9 cellular contexts compared by ENCODE assay signal in the genomic region with DNA sequence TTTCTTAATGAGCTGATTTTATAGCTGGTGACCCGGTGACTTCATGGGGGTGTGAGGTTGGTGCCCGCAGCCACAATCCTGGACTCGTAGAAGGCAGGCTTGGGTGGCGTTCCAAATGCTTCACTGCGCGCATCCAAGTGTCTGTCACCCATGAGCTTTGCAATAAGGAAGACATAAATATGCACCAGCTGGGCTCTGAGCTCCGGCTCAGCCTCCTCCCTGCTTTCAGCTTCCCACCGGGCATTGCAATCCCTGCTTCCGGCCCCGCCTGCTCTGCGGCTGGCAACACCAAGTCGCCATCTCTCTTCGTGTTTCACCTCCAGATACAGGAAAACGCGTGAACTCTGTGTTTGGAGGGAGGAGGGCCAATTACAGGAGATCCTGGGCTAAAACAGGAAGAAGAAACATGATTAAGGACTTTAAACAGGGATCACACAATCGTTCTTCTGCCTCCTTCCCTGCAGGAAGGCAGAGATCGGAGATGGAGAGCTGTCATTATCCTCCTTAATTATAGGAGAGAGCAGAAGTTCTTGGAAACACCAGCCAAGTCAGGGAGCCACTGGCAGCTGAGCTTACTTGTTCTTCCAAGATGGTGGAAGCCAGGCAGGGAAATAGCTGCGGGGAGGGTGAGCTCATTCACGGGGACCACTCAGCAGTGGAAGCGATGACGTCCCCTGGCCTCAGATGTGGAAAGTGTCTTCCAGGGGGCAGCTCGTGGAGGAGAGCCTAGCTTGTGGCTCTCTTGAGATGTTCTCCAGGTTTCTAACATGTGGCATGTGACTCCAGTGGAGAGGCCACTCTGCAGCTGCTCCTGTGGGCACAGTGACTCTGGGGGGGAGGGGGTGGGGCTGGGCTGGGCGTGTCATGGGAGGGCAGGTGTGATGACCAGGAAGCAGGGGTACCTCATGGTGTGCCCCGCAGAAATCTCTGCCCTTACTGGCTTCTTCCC.
DNase-seq lines count a peak whose midpoint lies in the region; ATAC-seq and TF ChIP-seq lines count a peak whose summit lies in the region.
"Had no signal": no experiment of that assay in that cellular context is flagged by ENCODE, and none has a peak within 500 bp of the region (broad histone marks: within the 10 kb centered on the region; RNA-seq: fewer than 3 reads in every experiment).

No MANE protein-coding gene starts in this region.

- DNase-seq in body of pancreas = no peak
- peak in 8 of 10 donors; percentile 58 to 96 (median 74) for DNase-seq in posterior cingulate gyrus
- DNase-seq in sigmoid colon = no peak
- DNase-seq in putamen (ENCODE audit: low spot score) = no peak
- DNase-seq in NAMALWA (ENCODE audit: low spot score) = no peak
- DNase-seq in sciatic nerve (ENCODE audit: low spot score) = no peak

- ATAC-seq in GM18867 (IDR thresholded peaks at IDR 0.05; ENCODE audit: unreplicated experiment) (peak; percentile 34), HG03354 (IDR thresholded peaks at IDR 0.05; ENCODE audit: poor library complexity, severe bottlenecking, unreplicated experiment) (peak; percentile 38), body of pancreas (no peak), sciatic nerve (no peak)
- ATAC-seq: SK-N-SH treated with all-trans-retinoic acid at 6 μM for 48 hours had no signal

- intact Hi-C loops in body of pancreas (cut with DNase I) (no loop called here), posterior cingulate gyrus (cut with DNase I) (no loop called here), sigmoid colon (cut with DNase I) (no loop called here), sciatic nerve (cut with DNase I) (no loop called here)

- WGBS in body of pancreas, 2 donors = 83 to 90% methylated on average over 18 to 24 of the region's 24 CpGs
- 30 to 79% methylated on average over 24 of the region's 24 CpGs for WGBS in sigmoid colon, 2 donors

- H3K9me3 ChIP-seq in body of pancreas (no peaks in the 10 kb centered on the region), sigmoid colon (no peaks in the 10 kb centered on the region)

- TF ChIP-seq CTCF in body of pancreas (IDR thresholded peaks at IDR 0.05) (no peak), sigmoid colon (IDR thresholded peaks at IDR 0.05) (no peak)

- TF ChIP-seq POLR2A in body of pancreas (IDR thresholded peaks at IDR 0.05) (no peak), sigmoid colon (IDR thresholded peaks at IDR 0.05) (no peak)

- H3K27ac ChIP-seq in body of pancreas (peak overlapping the region; percentile 61 to 67 (median 63)), sigmoid colon (peak overlapping the region in 1 of 4 donors; percentile 58)

- H3K4me3 ChIP-seq in body of pancreas = no peak overlapping the region
- H3K4me3 ChIP-seq in sigmoid colon = no peak overlapping the region

- H3K4me1 ChIP-seq in body of pancreas = peaks cover 32% of the 10 kb centered on the region
- H3K4me1 ChIP-seq in sigmoid colon = peaks cover 0 to 14% (median 2%) of the 10 kb centered on the region in 4 donors

- TF ChIP-seq EP300 in sigmoid colon (IDR thresholded peaks at IDR 0.05) = no peak

- H3K27me3 ChIP-seq in body of pancreas (no peaks in the 10 kb centered on the region), sigmoid colon (no peaks in the 10 kb centered on the region)

- H3K36me3 ChIP-seq in body of pancreas (replicated peaks in 1 of 2; ENCODE audit: insufficient read depth in 1 of 2, low read depth in 2 of 2) (no peaks in the 10 kb centered on the region), sigmoid colon (no peaks in the 10 kb centered on the region)

Comparison
In these comparisons a context has a peak if more than half of its experiments do, and no peak if none do; other contexts are left out.
1. ATAC-seq: peak in GM18867 (single experiment) and HG03354 (single experiment); none in body of pancreas (single experiment) and sciatic nerve (single experiment).
2. DNase-seq: peak in posterior cingulate gyrus (8 of 10); none in body of pancreas (0 of 4), sigmoid colon (single experiment), putamen (single experiment), NAMALWA (single experiment) and sciatic nerve (single experiment).